24 cellular contexts compared by ENCODE assay signal in the genomic region with DNA sequence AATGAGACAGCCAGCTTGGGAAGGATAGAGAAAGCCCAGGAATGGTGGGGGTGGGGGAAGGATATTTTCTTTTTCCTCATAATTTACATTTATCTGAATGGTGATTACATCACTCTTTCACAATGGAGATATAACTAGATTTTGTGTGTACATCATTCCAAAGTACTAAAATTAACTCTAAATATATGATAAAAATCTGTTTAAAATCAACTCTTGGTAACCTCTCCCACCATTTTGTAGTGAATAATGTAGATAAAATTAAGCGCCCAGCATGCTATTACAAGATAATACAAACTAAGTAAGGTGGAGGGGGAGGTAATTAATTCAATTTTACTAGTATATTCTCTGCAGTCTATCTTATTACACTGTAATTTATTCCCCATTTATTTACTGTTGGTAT.
DNase-seq lines count a peak whose midpoint lies in the region; ATAC-seq and TF ChIP-seq lines count a peak whose summit lies in the region.
"Had no signal": no experiment of that assay in that cellular context is flagged by ENCODE, and none has a peak within 500 bp of the region (broad histone marks: within the 10 kb centered on the region; RNA-seq: fewer than 3 reads in every experiment).

No MANE protein-coding gene starts in this region.

- H2BK15ac ChIP-seq in H9 (ENCODE audit: low read depth, low read length) = no peak overlapping the region

- no peaks in the 10 kb centered on the region for H3K79me1 ChIP-seq in H9 (ENCODE audit: insufficient read depth, low read depth, low read length, poor library complexity, severe bottlenecking)

- H3K36me3 ChIP-seq in GM23338 (ENCODE audit: insufficient read depth) = no peaks in the 10 kb centered on the region
- no peaks in the 10 kb centered on the region for H3K36me3 ChIP-seq in Karpas-422 (ENCODE audit: insufficient read depth, low read length)
- H3K36me3 ChIP-seq: BE2C had no signal

- H3K9me3 Mint-ChIP-seq in GM23338 (no peaks in the 10 kb centered on the region), H9 (no peaks in the 10 kb centered on the region)
- H3K9me3 Mint-ChIP-seq: CD14-positive monocyte; CD4-positive, alpha-beta memory T cell; CD4-positive, CD25-positive, alpha-beta regulatory T cell; CD8-positive, alpha-beta memory T cell had no signal

- H3K23ac ChIP-seq in H9 (ENCODE audit: insufficient read length, low read depth, low read length) = no peak overlapping the region

- no peak overlapping the region for H3K27ac ChIP-seq in GM23338 (ENCODE audit: low read depth)
- H3K27ac ChIP-seq in H9 (ENCODE audit: insufficient read length, low read depth, low read length) = no peak overlapping the region
- H3K27ac ChIP-seq in Karpas-422 (ENCODE audit: low read length) = peak overlapping the region; percentile 25
- H3K27ac ChIP-seq: BLaER1 had no signal

- DNase-seq in GM23338 (ENCODE audit: low spot score) (no peak), H9 (no peak), Karpas-422 (no peak), amniotic stem cell (lab: John Stamatoyannopoulos, UW) (no peak), NCI-H774 (lab: John Stamatoyannopoulos, UW) (no peak)
- DNase-seq: 8988T; ACHN; BE2C; C1 segment of cervical spinal cord; CD4-positive, alpha-beta memory T cell; CD4-positive, CD25-positive, alpha-beta regulatory T cell; CD8-positive, alpha-beta memory T cell; COR-L47; DMS 273 treated with DMSO at 0.1 percent for 48 hours; DMS153; DMS53; DMS79; DND-41; EL; GDM1 had no signal

- H4K20me1 ChIP-seq in GM23338 (replicated peaks; ENCODE audit: insufficient read depth) (no peaks in the 10 kb centered on the region), H9 (ENCODE audit: control insufficient read depth, insufficient read depth, insufficient read length) (no peaks in the 10 kb centered on the region), Karpas-422 (ENCODE audit: insufficient read depth, low read depth, low read length) (no peaks in the 10 kb centered on the region)
- H4K20me1 ChIP-seq: BLaER1 had no signal

- H3K9ac ChIP-seq in H9 (ENCODE audit: extremely low read depth, insufficient read length, low read length) (no peak overlapping the region), Karpas-422 (ENCODE audit: low read length) (no peak overlapping the region)
- H3K9ac ChIP-seq: BLaER1 had no signal

- H3K27me3 Mint-ChIP-seq in GM23338 (ENCODE audit: insufficient read depth, low read depth, poor library complexity) (peaks cover 2% of the 10 kb centered on the region), H9 (ENCODE audit: low read depth) (no peaks in the 10 kb centered on the region)
- H3K27me3 Mint-ChIP-seq: CD4-positive, alpha-beta memory T cell; CD4-positive, CD25-positive, alpha-beta regulatory T cell; CD8-positive, alpha-beta memory T cell had no signal

- no peak overlapping the region for H3K18ac ChIP-seq in H9 (ENCODE audit: insufficient read length, low read depth, low read length)

- H3K4ac ChIP-seq in H9 (ENCODE audit: low read depth, low read length) = no peak overlapping the region

- no peak overlapping the region for H2AK5ac ChIP-seq in H9 (ENCODE audit: insufficient read length, low read length)

- peak overlapping the region; percentile 21 for H3K4me2 ChIP-seq in GM23338
- H3K4me2 ChIP-seq in H9 (ENCODE audit: insufficient read depth, insufficient read length, low read length) = no peak overlapping the region
- H3K4me2 ChIP-seq in Karpas-422 (ENCODE audit: low read depth, low read length, poor library complexity, severe bottlenecking) = peak overlapping the region; percentile 12
- H3K4me2 ChIP-seq: BLaER1 had no signal

- no peak overlapping the region for H4K91ac ChIP-seq in H9 (ENCODE audit: insufficient read length, low read depth, low read length)

- no peak overlapping the region for H3K14ac ChIP-seq in H9 (ENCODE audit: insufficient read depth, low read length)

- no peak overlapping the region for H2BK5ac ChIP-seq in H9 (ENCODE audit: insufficient read length, low read length)

- H3K27me3 ChIP-seq in GM23338 (ENCODE audit: insufficient read depth) (no peaks in the 10 kb centered on the region), H9 (ENCODE audit: insufficient read depth, low read length) (no peaks in the 10 kb centered on the region), Karpas-422 (ENCODE audit: low read length) (no peaks in the 10 kb centered on the region)
- H3K27me3 ChIP-seq: BE2C, BLaER1 had no signal

- H3K56ac ChIP-seq in H9 (ENCODE audit: insufficient read length, low read depth, low read length) = no peak overlapping the region

- no peaks in the 10 kb centered on the region for H3K79me2 ChIP-seq in GM23338 (replicated peaks; ENCODE audit: insufficient read depth)
- no peaks in the 10 kb centered on the region for H3K79me2 ChIP-seq in H9 (ENCODE audit: insufficient read depth, low read length)
- peaks cover 28% of the 10 kb centered on the region; the same call in 1 of the 2 replicates for H3K79me2 ChIP-seq in Karpas-422 (ENCODE audit: low read length)

- H4K5ac ChIP-seq in H9 (ENCODE audit: insufficient read length, low read depth, low read length) = no peak overlapping the region

- H3K23me2 ChIP-seq in H9 (ENCODE audit: insufficient read length, low read depth, low read length, poor library complexity, severe bottlenecking) = no peaks in the 10 kb centered on the region

- no CpG with 5 or more reads among the region's 1 CpG for WGBS in H9 (ENCODE audit: extremely low coverage, insufficient read length, low lambda C conversion rate)

- no peak overlapping the region for H4K8ac ChIP-seq in H9 (replicated peaks; ENCODE audit: insufficient read length, low read depth, low read length)

- TF ChIP-seq CTCF in GM23338 (conservative IDR thresholded peaks at IDR 0.05; ENCODE audit: low read depth in 2 of 2) (no peak), H9 (conservative IDR thresholded peaks at IDR 0.05) (no peak)

- no peaks in the 10 kb centered on the region for H3F3A ChIP-seq in GM23338 (replicated peaks; ENCODE audit: low read depth)

- H2BK20ac ChIP-seq in H9 (ENCODE audit: low read depth, low read length, poor library complexity, severe bottlenecking) = no peak overlapping the region

- H2BK120ac ChIP-seq in H9 (ENCODE audit: low read depth, low read length, poor library complexity, severe bottlenecking) = no peak overlapping the region

- peaks cover 19% of the 10 kb centered on the region; the same call in 2 of the 3 replicates for H3K4me1 Mint-ChIP-seq in GM23338
- peaks cover 8 to 11% of the 10 kb centered on the region in 2 experiments for H3K4me1 Mint-ChIP-seq in H9
- H3K4me1 Mint-ChIP-seq: CD14-positive monocyte; CD4-positive, alpha-beta memory T cell; CD4-positive, CD25-positive, alpha-beta regulatory T cell; CD8-positive, alpha-beta memory T cell had no signal

- peak overlapping the region; percentile 77; the same call in 1 of the 2 replicates for H3K27ac Mint-ChIP-seq in GM23338
- H3K27ac Mint-ChIP-seq in H9 = peak overlapping the region in 2 of 3 experiments; percentile 51 to 69; a peak in 2 of 7 replicates
- H3K27ac Mint-ChIP-seq: CD14-positive monocyte; CD4-positive, alpha-beta memory T cell; CD4-positive, CD25-positive, alpha-beta regulatory T cell; CD8-positive, alpha-beta memory T cell had no signal

- H3K36me3 Mint-ChIP-seq in GM23338 (ENCODE audit: low read depth) (no peaks in the 10 kb centered on the region), H9 (ENCODE audit: insufficient read depth in 1 of 3, low read depth in 3 of 3) (no peaks in the 10 kb centered on the region)

- ATAC-seq in GM23338 (no peak), HG02610 (IDR thresholded peaks at IDR 0.05; ENCODE audit: unreplicated experiment) (no peak)
- ATAC-seq: GM12878 had no signal

- H3K4me1 ChIP-seq in GM23338 (ENCODE audit: insufficient read depth) (peaks cover 10% of the 10 kb centered on the region; the same call in 1 of the 2 replicates), H9 (ENCODE audit: insufficient read depth, low read length) (no peaks in the 10 kb centered on the region; the same call in 1 of the 2 replicates), Karpas-422 (ENCODE audit: low read length) (peaks cover 10% of the 10 kb centered on the region)
- H3K4me1 ChIP-seq: BLaER1 had no signal

- H3K9me3 ChIP-seq in H9 (ENCODE audit: control insufficient read depth, low read depth, low read length) (no peaks in the 10 kb centered on the region), Karpas-422 (ENCODE audit: low read length) (no peaks in the 10 kb centered on the region)
- H3K9me3 ChIP-seq: BE2C, BLaER1 had no signal

- H3K4me3 ChIP-seq in GM23338 (no peak overlapping the region), Karpas-422 (ENCODE audit: low read length) (no peak overlapping the region)
- H3K4me3 ChIP-seq: BLaER1, GM12878 had no signal

- H3K9me2 ChIP-seq in GM23338 (ENCODE audit: insufficient read depth) (no peaks in the 10 kb centered on the region), Karpas-422 (replicated peaks; ENCODE audit: insufficient read depth, low read length) (no peaks in the 10 kb centered on the region)

- no peak overlapping the region for H2BK12ac ChIP-seq in H9 (ENCODE audit: insufficient read length, low read depth, low read length)

- H2AFZ ChIP-seq in GM23338 (no peak overlapping the region), H9 (ENCODE audit: low read length) (no peak overlapping the region), Karpas-422 (ENCODE audit: low read length) (no peak overlapping the region)

- H3K4me3 Mint-ChIP-seq in GM23338 (no peak overlapping the region), H9 (no peak overlapping the region)
- H3K4me3 Mint-ChIP-seq: CD14-positive monocyte; CD4-positive, alpha-beta memory T cell; CD4-positive, CD25-positive, alpha-beta regulatory T cell; CD8-positive, alpha-beta memory T cell had no signal

- H3T11ph ChIP-seq in H9 (ENCODE audit: low read length) = no peak overlapping the region

TF ChIP-seq in GM23338, 12 proteins besides CTCF, POLR2A, EP300 and RAD21 (continues in another document):
- no peak for TF ChIP-seq CREB1 (CRISPR knock-in tag; IDR thresholded peaks at IDR 0.05; ENCODE audit: low read depth)
- TF ChIP-seq POLR2AphosphoS5 (IDR thresholded peaks at IDR 0.05; ENCODE audit: low read depth) = no peak
- no peak for TF ChIP-seq EZH2 (IDR thresholded peaks at IDR 0.05; ENCODE audit: low read depth, unreplicated experiment)
- TF ChIP-seq, protein P1, sequence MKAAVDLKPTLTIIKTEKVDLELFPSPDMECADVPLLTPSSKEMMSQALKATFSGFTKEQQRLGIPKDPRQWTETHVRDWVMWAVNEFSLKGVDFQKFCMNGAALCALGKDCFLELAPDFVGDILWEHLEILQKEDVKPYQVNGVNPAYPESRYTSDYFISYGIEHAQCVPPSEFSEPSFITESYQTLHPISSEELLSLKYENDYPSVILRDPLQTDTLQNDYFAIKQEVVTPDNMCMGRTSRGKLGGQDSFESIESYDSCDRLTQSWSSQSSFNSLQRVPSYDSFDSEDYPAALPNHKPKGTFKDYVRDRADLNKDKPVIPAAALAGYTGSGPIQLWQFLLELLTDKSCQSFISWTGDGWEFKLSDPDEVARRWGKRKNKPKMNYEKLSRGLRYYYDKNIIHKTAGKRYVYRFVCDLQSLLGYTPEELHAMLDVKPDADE (IDR thresholded peaks at IDR 0.05) = no peak
- TF ChIP-seq JUNB (IDR thresholded peaks at IDR 0.05; ENCODE audit: unreplicated experiment) = no peak
- no peak for TF ChIP-seq EZH2phosphoT487 (IDR thresholded peaks at IDR 0.05; ENCODE audit: unreplicated experiment)
- no peak for TF ChIP-seq NANOG (IDR thresholded peaks at IDR 0.05; ENCODE audit: borderline replicate concordance)
- TF ChIP-seq ZNF114 (CRISPR knock-in tag; IDR thresholded peaks at IDR 0.05) = no peak
- no peak for TF ChIP-seq ZNF331 (CRISPR knock-in tag; IDR thresholded peaks at IDR 0.05; ENCODE audit: low read depth)
